ENCODE assay signal across 1 cellular context in the genomic region with DNA sequence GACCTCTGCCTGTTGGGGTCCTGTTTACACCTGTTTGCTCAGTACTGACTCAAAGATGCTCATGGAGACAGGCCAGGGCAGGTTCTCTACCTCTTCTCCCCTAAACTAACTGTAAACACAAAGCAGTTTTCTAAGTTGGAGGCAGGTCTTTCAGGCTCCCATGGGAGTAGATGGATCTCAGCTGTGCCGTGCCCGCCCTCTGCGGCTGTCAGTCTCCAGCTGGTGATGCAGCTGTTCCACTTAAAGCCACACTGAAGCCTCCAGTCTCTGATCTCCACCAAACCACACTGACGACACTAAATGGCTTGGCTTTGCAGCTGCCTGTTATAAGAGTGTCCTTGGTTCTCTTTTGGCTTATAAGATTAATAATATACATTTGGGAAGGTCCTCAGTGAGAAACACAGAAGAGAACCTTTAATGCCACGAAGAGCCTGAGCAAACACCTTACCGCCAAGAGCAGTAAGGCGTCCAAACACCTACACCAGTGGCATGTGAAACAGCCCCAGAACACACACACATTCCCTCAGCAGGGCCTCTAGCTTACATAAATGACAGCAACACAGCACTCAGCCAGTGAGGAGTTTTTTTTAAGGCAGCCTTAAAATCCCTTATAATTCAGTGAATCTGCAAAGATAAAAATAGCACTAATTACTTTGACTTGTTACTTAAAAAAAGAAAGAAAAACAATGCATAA.
TF ChIP-seq lines count a peak whose summit lies in the region.

No MANE protein-coding gene starts in this region.

TF ChIP-seq in GM12878, 131 proteins besides CTCF, POLR2A, EP300 and RAD21 (continued from another document and continues in another):
- TF ChIP-seq, protein P1, sequence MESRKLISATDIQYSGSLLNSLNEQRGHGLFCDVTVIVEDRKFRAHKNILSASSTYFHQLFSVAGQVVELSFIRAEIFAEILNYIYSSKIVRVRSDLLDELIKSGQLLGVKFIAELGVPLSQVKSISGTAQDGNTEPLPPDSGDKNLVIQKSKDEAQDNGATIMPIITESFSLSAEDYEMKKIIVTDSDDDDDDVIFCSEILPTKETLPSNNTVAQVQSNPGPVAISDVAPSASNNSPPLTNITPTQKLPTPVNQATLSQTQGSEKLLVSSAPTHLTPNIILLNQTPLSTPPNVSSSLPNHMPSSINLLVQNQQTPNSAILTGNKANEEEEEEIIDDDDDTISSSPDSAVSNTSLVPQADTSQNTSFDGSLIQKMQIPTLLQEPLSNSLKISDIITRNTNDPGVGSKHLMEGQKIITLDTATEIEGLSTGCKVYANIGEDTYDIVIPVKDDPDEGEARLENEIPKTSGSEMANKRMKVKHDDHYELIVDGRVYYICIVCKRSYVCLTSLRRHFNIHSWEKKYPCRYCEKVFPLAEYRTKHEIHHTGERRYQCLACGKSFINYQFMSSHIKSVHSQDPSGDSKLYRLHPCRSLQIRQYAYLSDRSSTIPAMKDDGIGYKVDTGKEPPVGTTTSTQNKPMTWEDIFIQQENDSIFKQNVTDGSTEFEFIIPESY (IDR thresholded peaks at IDR 0.05): no peak
- TF ChIP-seq PAX5 (IDR thresholded peaks at IDR 0.05; ENCODE audit: borderline replicate concordance, low read depth, low read length): peak; percentile 71; the same call in 1 of the 2 replicates
- peak; percentile 97 for TF ChIP-seq MEF2B (IDR thresholded peaks at IDR 0.05; ENCODE audit: partially characterized antibody, poor library complexity, severe bottlenecking)
- TF ChIP-seq SREBF1 (IDR thresholded peaks at IDR 0.05; ENCODE audit: low read length): no peak
- no peak for TF ChIP-seq CHD1 (IDR thresholded peaks at IDR 0.05; ENCODE audit: low read depth, low read length)
- TF ChIP-seq, protein P2, sequence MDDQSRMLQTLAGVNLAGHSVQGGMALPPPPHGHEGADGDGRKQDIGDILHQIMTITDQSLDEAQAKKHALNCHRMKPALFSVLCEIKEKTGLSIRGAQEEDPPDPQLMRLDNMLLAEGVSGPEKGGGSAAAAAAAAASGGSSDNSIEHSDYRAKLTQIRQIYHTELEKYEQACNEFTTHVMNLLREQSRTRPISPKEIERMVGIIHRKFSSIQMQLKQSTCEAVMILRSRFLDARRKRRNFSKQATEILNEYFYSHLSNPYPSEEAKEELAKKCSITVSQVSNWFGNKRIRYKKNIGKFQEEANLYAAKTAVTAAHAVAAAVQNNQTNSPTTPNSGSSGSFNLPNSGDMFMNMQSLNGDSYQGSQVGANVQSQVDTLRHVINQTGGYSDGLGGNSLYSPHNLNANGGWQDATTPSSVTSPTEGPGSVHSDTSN (IDR thresholded peaks at IDR 0.05; ENCODE audit: insufficient replicate concordance, low read depth, low read length): peak; percentile 90
- TF ChIP-seq, protein P3, sequence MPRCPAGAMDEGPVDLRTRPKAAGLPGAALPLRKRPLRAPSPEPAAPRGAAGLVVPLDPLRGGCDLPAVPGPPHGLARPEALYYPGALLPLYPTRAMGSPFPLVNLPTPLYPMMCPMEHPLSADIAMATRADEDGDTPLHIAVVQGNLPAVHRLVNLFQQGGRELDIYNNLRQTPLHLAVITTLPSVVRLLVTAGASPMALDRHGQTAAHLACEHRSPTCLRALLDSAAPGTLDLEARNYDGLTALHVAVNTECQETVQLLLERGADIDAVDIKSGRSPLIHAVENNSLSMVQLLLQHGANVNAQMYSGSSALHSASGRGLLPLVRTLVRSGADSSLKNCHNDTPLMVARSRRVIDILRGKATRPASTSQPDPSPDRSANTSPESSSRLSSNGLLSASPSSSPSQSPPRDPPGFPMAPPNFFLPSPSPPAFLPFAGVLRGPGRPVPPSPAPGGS (IDR thresholded peaks at IDR 0.05; ENCODE audit: borderline replicate concordance, insufficient read depth, low read depth, low read length, poor library complexity, severe bottlenecking): peak; percentile 16
- no peak for TF ChIP-seq ZNF274 (IDR thresholded peaks at IDR 0.05; ENCODE audit: insufficient read depth, insufficient read length)
- no peak for TF ChIP-seq JUNB (IDR thresholded peaks at IDR 0.05)
- peak; percentile 54 for TF ChIP-seq SMAD1 (IDR thresholded peaks at IDR 0.05; ENCODE audit: low read depth, partially characterized antibody)
- TF ChIP-seq RFX5 (IDR thresholded peaks at IDR 0.05; ENCODE audit: low read depth, low read length): no peak
- 0 out of 2 replicates have a peak, but pooled peaks have one; percentile 28 for TF ChIP-seq YY1 (IDR thresholded peaks at IDR 0.05; ENCODE audit: low read depth, low read length)
- no peak for TF ChIP-seq TCF7 (IDR thresholded peaks at IDR 0.05; ENCODE audit: borderline replicate concordance)
- no peak for TF ChIP-seq SRF (IDR thresholded peaks at IDR 0.05; ENCODE audit: low read depth in 2 of 2, low read length in 2 of 2)
- no peak for TF ChIP-seq ASH2L (IDR thresholded peaks at IDR 0.05; ENCODE audit: borderline replicate concordance, low read depth)
- no peak for TF ChIP-seq CHD2 (IDR thresholded peaks at IDR 0.05; ENCODE audit: borderline replicate concordance, low read depth, low read length)
- no peak for TF ChIP-seq HDAC6 (IDR thresholded peaks at IDR 0.05; ENCODE audit: unreplicated experiment)
- 0 out of 3 replicates have a peak, but pooled peaks have one; percentile 27 for TF ChIP-seq POU2F2 (IDR thresholded peaks at IDR 0.05; ENCODE audit: borderline replicate concordance, low read depth, low read length)
- no peak for TF ChIP-seq NRF1 (conservative IDR thresholded peaks at IDR 0.05; ENCODE audit: low read depth, low read length)
- TF ChIP-seq ATF7 (IDR thresholded peaks at IDR 0.05; ENCODE audit: low read depth): peak; percentile 89
- TF ChIP-seq SMAD5 (IDR thresholded peaks at IDR 0.05; ENCODE audit: low read depth): no peak
- TF ChIP-seq SUPT20H (IDR thresholded peaks at IDR 0.05; ENCODE audit: borderline replicate concordance, control insufficient read depth, low read depth, low read length): no peak
- no peak for TF ChIP-seq KAT2A (conservative IDR thresholded peaks at IDR 0.05; ENCODE audit: control insufficient read depth, low read depth, low read length)
- TF ChIP-seq ZBED1 (IDR thresholded peaks at IDR 0.05; ENCODE audit: borderline replicate concordance): peak; percentile 64; the same call in 1 of the 2 replicates
- 0 out of 2 replicates have a peak, but pooled peaks have one; percentile 22 for TF ChIP-seq TAF1 (IDR thresholded peaks at IDR 0.05; ENCODE audit: borderline replicate concordance, low read depth, low read length)
- TF ChIP-seq KLF5 (IDR thresholded peaks at IDR 0.05; ENCODE audit: partially characterized antibody): peak; percentile 73
- TF ChIP-seq FOXK2 (IDR thresholded peaks at IDR 0.05): no peak
- TF ChIP-seq YBX1 (IDR thresholded peaks at IDR 0.05): no peak
- TF ChIP-seq WRNIP1 (IDR thresholded peaks at IDR 0.05; ENCODE audit: borderline replicate concordance, low read depth, low read length): no peak
- peak; percentile 68; the same call in 1 of the 2 replicates for TF ChIP-seq EED (IDR thresholded peaks at IDR 0.05; ENCODE audit: low read depth)
- TF ChIP-seq CHD4 (IDR thresholded peaks at IDR 0.05): no peak
- no peak for TF ChIP-seq ZSCAN29 (IDR thresholded peaks at IDR 0.05)
- no peak for TF ChIP-seq ETV6 (conservative IDR thresholded peaks at IDR 0.05 in 1 of 2, IDR thresholded peaks at IDR 0.05 in 1 of 2; ENCODE audit: borderline replicate concordance in 1 of 2, low read depth in 1 of 2)
- TF ChIP-seq, protein P4, sequence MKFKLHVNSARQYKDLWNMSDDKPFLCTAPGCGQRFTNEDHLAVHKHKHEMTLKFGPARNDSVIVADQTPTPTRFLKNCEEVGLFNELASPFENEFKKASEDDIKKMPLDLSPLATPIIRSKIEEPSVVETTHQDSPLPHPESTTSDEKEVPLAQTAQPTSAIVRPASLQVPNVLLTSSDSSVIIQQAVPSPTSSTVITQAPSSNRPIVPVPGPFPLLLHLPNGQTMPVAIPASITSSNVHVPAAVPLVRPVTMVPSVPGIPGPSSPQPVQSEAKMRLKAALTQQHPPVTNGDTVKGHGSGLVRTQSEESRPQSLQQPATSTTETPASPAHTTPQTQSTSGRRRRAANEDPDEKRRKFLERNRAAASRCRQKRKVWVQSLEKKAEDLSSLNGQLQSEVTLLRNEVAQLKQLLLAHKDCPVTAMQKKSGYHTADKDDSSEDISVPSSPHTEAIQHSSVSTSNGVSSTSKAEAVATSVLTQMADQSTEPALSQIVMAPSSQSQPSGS (IDR thresholded peaks at IDR 0.05; ENCODE audit: low read length): peak; percentile 66
- no peak; the same call in 1 of the 2 replicates for TF ChIP-seq LARP7 (IDR thresholded peaks at IDR 0.05)
- no peak for TF ChIP-seq KDM1A (IDR thresholded peaks at IDR 0.05; ENCODE audit: borderline replicate concordance)
- peak; percentile 34; the same call in 1 of the 2 replicates for TF ChIP-seq NR2F1 (conservative IDR thresholded peaks at IDR 0.05)
- TF ChIP-seq RAD51 (IDR thresholded peaks at IDR 0.05): no peak; the same call in 1 of the 2 replicates
- peak in 1 of 2 experiments; percentile 63; a peak in 1 of 4 replicates for TF ChIP-seq BHLHE40 (IDR thresholded peaks at IDR 0.05; ENCODE audit: borderline replicate concordance in 1 of 2, low read depth in 2 of 2, low read length in 1 of 2)
- peak; percentile 77 for TF ChIP-seq DPF2 (IDR thresholded peaks at IDR 0.05)
- TF ChIP-seq SMC3 (IDR thresholded peaks at IDR 0.05; ENCODE audit: borderline replicate concordance, low read length): no peak
- TF ChIP-seq SMARCA5 (IDR thresholded peaks at IDR 0.05): peak; percentile 85
- no peak for TF ChIP-seq TARDBP (IDR thresholded peaks at IDR 0.05; ENCODE audit: borderline replicate concordance)
- TF ChIP-seq IRF4 (IDR thresholded peaks at IDR 0.05; ENCODE audit: low read depth, low read length): no peak
- TF ChIP-seq SP1 (IDR thresholded peaks at IDR 0.05; ENCODE audit: low read depth, low read length): peak; percentile 39
- peak; percentile 79 for TF ChIP-seq POLR2AphosphoS5 (IDR thresholded peaks at IDR 0.05; ENCODE audit: low read length)
- peak; percentile 99 for TF ChIP-seq TCF12 (IDR thresholded peaks at IDR 0.05; ENCODE audit: low read depth, low read length)
- peak; percentile 76 to 82; a peak in 3 of 4 replicates for TF ChIP-seq IKZF2 (IDR thresholded peaks at IDR 0.05)
- TF ChIP-seq, protein P5, sequence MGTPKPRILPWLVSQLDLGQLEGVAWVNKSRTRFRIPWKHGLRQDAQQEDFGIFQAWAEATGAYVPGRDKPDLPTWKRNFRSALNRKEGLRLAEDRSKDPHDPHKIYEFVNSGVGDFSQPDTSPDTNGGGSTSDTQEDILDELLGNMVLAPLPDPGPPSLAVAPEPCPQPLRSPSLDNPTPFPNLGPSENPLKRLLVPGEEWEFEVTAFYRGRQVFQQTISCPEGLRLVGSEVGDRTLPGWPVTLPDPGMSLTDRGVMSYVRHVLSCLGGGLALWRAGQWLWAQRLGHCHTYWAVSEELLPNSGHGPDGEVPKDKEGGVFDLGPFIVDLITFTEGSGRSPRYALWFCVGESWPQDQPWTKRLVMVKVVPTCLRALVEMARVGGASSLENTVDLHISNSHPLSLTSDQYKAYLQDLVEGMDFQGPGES (IDR thresholded peaks at IDR 0.05): no peak
- TF ChIP-seq BACH1 (IDR thresholded peaks at IDR 0.05; ENCODE audit: borderline replicate concordance): peak; percentile 14; the same call in 1 of the 2 replicates
- TF ChIP-seq, protein P6, sequence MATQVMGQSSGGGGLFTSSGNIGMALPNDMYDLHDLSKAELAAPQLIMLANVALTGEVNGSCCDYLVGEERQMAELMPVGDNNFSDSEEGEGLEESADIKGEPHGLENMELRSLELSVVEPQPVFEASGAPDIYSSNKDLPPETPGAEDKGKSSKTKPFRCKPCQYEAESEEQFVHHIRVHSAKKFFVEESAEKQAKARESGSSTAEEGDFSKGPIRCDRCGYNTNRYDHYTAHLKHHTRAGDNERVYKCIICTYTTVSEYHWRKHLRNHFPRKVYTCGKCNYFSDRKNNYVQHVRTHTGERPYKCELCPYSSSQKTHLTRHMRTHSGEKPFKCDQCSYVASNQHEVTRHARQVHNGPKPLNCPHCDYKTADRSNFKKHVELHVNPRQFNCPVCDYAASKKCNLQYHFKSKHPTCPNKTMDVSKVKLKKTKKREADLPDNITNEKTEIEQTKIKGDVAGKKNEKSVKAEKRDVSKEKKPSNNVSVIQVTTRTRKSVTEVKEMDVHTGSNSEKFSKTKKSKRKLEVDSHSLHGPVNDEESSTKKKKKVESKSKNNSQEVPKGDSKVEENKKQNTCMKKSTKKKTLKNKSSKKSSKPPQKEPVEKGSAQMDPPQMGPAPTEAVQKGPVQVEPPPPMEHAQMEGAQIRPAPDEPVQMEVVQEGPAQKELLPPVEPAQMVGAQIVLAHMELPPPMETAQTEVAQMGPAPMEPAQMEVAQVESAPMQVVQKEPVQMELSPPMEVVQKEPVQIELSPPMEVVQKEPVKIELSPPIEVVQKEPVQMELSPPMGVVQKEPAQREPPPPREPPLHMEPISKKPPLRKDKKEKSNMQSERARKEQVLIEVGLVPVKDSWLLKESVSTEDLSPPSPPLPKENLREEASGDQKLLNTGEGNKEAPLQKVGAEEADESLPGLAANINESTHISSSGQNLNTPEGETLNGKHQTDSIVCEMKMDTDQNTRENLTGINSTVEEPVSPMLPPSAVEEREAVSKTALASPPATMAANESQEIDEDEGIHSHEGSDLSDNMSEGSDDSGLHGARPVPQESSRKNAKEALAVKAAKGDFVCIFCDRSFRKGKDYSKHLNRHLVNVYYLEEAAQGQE (IDR thresholded peaks at IDR 0.05; ENCODE audit: low read depth, low read length): no peak
- peak; percentile 74; the same call in 1 of the 2 replicates for TF ChIP-seq FOXM1 (IDR thresholded peaks at IDR 0.05; ENCODE audit: low read depth, low read length)
- TF ChIP-seq NR2C1 (IDR thresholded peaks at IDR 0.05): no peak
- no peak for TF ChIP-seq MTA3 (IDR thresholded peaks at IDR 0.05; ENCODE audit: borderline replicate concordance, low read length)
- TF ChIP-seq ZNF217 (IDR thresholded peaks at IDR 0.05): no peak
- no peak for TF ChIP-seq MYC (IDR thresholded peaks at IDR 0.05; ENCODE audit: insufficient read depth, insufficient read length, insufficient replicate concordance, low read length, severe bottlenecking)
